In genomic region chr10:30928742-30929141, GRCh38 we compare ENCODE assay signal across 12 cellular contexts.
DNase-seq lines count a peak whose midpoint lies in the region; ATAC-seq and TF ChIP-seq lines count a peak whose summit lies in the region.
"Had no signal": no experiment of that assay in that cellular context is flagged by ENCODE, and none has a peak within 500 bp of the region (broad histone marks: within the 10 kb centered on the region; RNA-seq: fewer than 3 reads in every experiment).

No MANE protein-coding gene starts in this region.

- POLR2A ChIA-PET in CD8-positive, alpha-beta memory T cell (lab: Charles Lee) = no interaction called here
- POLR2A ChIA-PET in activated CD8-positive, alpha-beta T cell treated with anti-CD3 and anti-CD28 coated beads, Interleukin-2, amount 10 ng/mL, durations not matched to agents 7 days and 5 days (lab: Charles Lee) = interaction anchor here (0.7 to 1.1 kb wide), 2 partner anchors 103 to 746 kb away, joined by 3 read pairs; partner anchors contain the start of gene ZNF438

- no peak overlapping the region for H2AFZ ChIP-seq in GM23338

- H3K4me2 ChIP-seq in GM23338 = no peak overlapping the region
- H3K4me2 ChIP-seq: BLaER1 had no signal

- H3K9me3 ChIP-seq in CD8-positive, alpha-beta memory T cell (ENCODE audit: low read length) = peaks cover 6% of the 10 kb centered on the region

- H3K27ac Mint-ChIP-seq in CD8-positive, alpha-beta memory T cell = peak overlapping the region in 5 of 8 donors; percentile 28 to 79 (median 38)
- peak overlapping the region; percentile 81 for H3K27ac Mint-ChIP-seq in activated CD8-positive, alpha-beta T cell treated with anti-CD3 and anti-CD28 coated beads, Interleukin-2, amount 10 ng/mL, durations not matched to agents 7 days and 5 days
- H3K27ac Mint-ChIP-seq in GM23338 = no peak overlapping the region

- no peaks in the 10 kb centered on the region for H3F3A ChIP-seq in GM23338 (replicated peaks; ENCODE audit: low read depth)

- H3K79me2 ChIP-seq in GM23338 (replicated peaks; ENCODE audit: insufficient read depth) = no peaks in the 10 kb centered on the region

- no peak overlapping the region for H3K27ac ChIP-seq in CD8-positive, alpha-beta memory T cell (ENCODE audit: low read depth, low read length)
- no peak overlapping the region for H3K27ac ChIP-seq in GM23338 (ENCODE audit: low read depth)
- H3K27ac ChIP-seq: BLaER1 had no signal

- ATAC-seq in GM19025 (IDR thresholded peaks at IDR 0.05; ENCODE audit: low read depth, unreplicated experiment) (peak; percentile 91), HG02852 (IDR thresholded peaks at IDR 0.05; ENCODE audit: unreplicated experiment) (peak; percentile 81), left lobe of liver (no peak), GM23338 (no peak)
- ATAC-seq in activated CD8-positive, alpha-beta T cell treated with anti-CD3 and anti-CD28 coated beads, Interleukin-2, amount 10 ng/mL, durations not matched to agents 7 days and 5 days = peak; percentile 27
- no peak for ATAC-seq in activated CD4-positive, CD25-positive, alpha-beta regulatory T cell treated with anti-CD3 and anti-CD28 coated beads, Interleukin-2, amount 50 U/mL, for 24 hours

- no peaks in the 10 kb centered on the region for H3K4me1 ChIP-seq in CD8-positive, alpha-beta memory T cell (ENCODE audit: insufficient read depth, low read length)
- H3K4me1 ChIP-seq in GM23338 (ENCODE audit: insufficient read depth) = no peaks in the 10 kb centered on the region
- H3K4me1 ChIP-seq: BLaER1 had no signal

- H3K4me1 Mint-ChIP-seq in CD8-positive, alpha-beta memory T cell = peaks cover 10 to 11% (median 11%) of the 10 kb centered on the region in 3 donors
- peaks cover 14% of the 10 kb centered on the region for H3K4me1 Mint-ChIP-seq in activated CD8-positive, alpha-beta T cell treated with anti-CD3 and anti-CD28 coated beads, Interleukin-2, amount 10 ng/mL, durations not matched to agents 7 days and 5 days (ENCODE audit: low read depth)
- no peaks in the 10 kb centered on the region; the same call in 2 of the 3 replicates for H3K4me1 Mint-ChIP-seq in GM23338

- peak in 1 of 5 donors; percentile 5 for DNase-seq in CD8-positive, alpha-beta memory T cell
- DNase-seq in activated CD8-positive, alpha-beta T cell treated with anti-CD3 and anti-CD28 coated beads, Interleukin-2, amount 10 ng/mL, durations not matched to agents 7 days and 5 days = no peak
- DNase-seq in left lobe of liver (ENCODE audit: low spot score) (no peak), GM23338 (ENCODE audit: low spot score) (no peak), GM03348 (ENCODE audit: low spot score) (no peak)
- DNase-seq: activated effector memory CD4-positive, alpha-beta T cell treated with Interleukin-2 at 50 U/mL for 16 hours; Kasumi-1; NCI-H2171 had no signal

- CTCF ChIA-PET in CD8-positive, alpha-beta memory T cell (lab: Charles Lee) = no interaction called here
- CTCF ChIA-PET in activated CD8-positive, alpha-beta T cell treated with anti-CD3 and anti-CD28 coated beads, Interleukin-2, amount 10 ng/mL, durations not matched to agents 7 days and 5 days (lab: Charles Lee) = interaction anchor here (1.2 kb wide), 1 partner anchor 144 kb away, joined by 3 read pairs; no protein-coding TSS in a partner anchor

- H3K9me3 Mint-ChIP-seq in CD8-positive, alpha-beta memory T cell = peaks cover 12 to 18% (median 17%) of the 10 kb centered on the region in 5 donors
- peaks cover 16% of the 10 kb centered on the region for H3K9me3 Mint-ChIP-seq in activated CD8-positive, alpha-beta T cell treated with anti-CD3 and anti-CD28 coated beads, Interleukin-2, amount 10 ng/mL, durations not matched to agents 7 days and 5 days (ENCODE audit: insufficient read depth)
- peaks cover 38% of the 10 kb centered on the region for H3K9me3 Mint-ChIP-seq in GM23338

- TF ChIP-seq CTCF in GM23338 (conservative IDR thresholded peaks at IDR 0.05; ENCODE audit: low read depth in 2 of 2) = no peak

- no peaks in the 10 kb centered on the region for H3K36me3 ChIP-seq in CD8-positive, alpha-beta memory T cell (ENCODE audit: insufficient read depth, low read length)
- H3K36me3 ChIP-seq in GM23338 (ENCODE audit: insufficient read depth) = 0 out of 2 replicates have a peak, but pooled peaks cover 6% of the 10 kb centered on the region

- H3K4me3 Mint-ChIP-seq in CD8-positive, alpha-beta memory T cell = peak overlapping the region in 6 of 7 donors; percentile 45 to 74 (median 64)
- peak overlapping the region; percentile 64 for H3K4me3 Mint-ChIP-seq in activated CD8-positive, alpha-beta T cell treated with anti-CD3 and anti-CD28 coated beads, Interleukin-2, amount 10 ng/mL, durations not matched to agents 7 days and 5 days
- no peak overlapping the region for H3K4me3 Mint-ChIP-seq in GM23338

- H4K20me1 ChIP-seq in GM23338 (replicated peaks; ENCODE audit: insufficient read depth) = no peaks in the 10 kb centered on the region
- H4K20me1 ChIP-seq: BLaER1 had no signal

- H3K4me3 ChIP-seq in CD8-positive, alpha-beta memory T cell (ENCODE audit: low read length) = no peak overlapping the region
- H3K4me3 ChIP-seq in GM23338 = no peak overlapping the region
- H3K4me3 ChIP-seq: BLaER1 had no signal

- no peaks in the 10 kb centered on the region for H3K27me3 ChIP-seq in CD8-positive, alpha-beta memory T cell (ENCODE audit: insufficient read depth, low read length, poor library complexity, severe bottlenecking)
- no peaks in the 10 kb centered on the region for H3K27me3 ChIP-seq in GM23338 (ENCODE audit: insufficient read depth)
- H3K27me3 ChIP-seq: BLaER1 had no signal

- H3K9me2 ChIP-seq in GM23338 (ENCODE audit: insufficient read depth) = peaks cover 5% of the 10 kb centered on the region; the same call in 1 of the 2 replicates

- H3K27me3 Mint-ChIP-seq in CD8-positive, alpha-beta memory T cell = no peaks in the 10 kb centered on the region
- no peaks in the 10 kb centered on the region for H3K27me3 Mint-ChIP-seq in activated CD8-positive, alpha-beta T cell treated with anti-CD3 and anti-CD28 coated beads, Interleukin-2, amount 10 ng/mL, durations not matched to agents 7 days and 5 days (ENCODE audit: low read depth)
- H3K27me3 Mint-ChIP-seq in GM23338 (ENCODE audit: insufficient read depth, low read depth, poor library complexity) = no peaks in the 10 kb centered on the region

- peaks cover 25 to 46% (median 33%) of the 10 kb centered on the region in 3 donors for H3K36me3 Mint-ChIP-seq in CD8-positive, alpha-beta memory T cell
- peaks cover 16% of the 10 kb centered on the region for H3K36me3 Mint-ChIP-seq in activated CD8-positive, alpha-beta T cell treated with anti-CD3 and anti-CD28 coated beads, Interleukin-2, amount 10 ng/mL, durations not matched to agents 7 days and 5 days (ENCODE audit: low read depth)
- H3K36me3 Mint-ChIP-seq in GM23338 (ENCODE audit: low read depth) = peaks cover 42% of the 10 kb centered on the region

TF ChIP-seq in GM23338, 12 proteins besides CTCF, POLR2A, EP300 and RAD21:
- TF ChIP-seq STAT1 (IDR thresholded peaks at IDR 0.05; ENCODE audit: unreplicated experiment) = no peak
- no peak for TF ChIP-seq POLR2AphosphoS5 (IDR thresholded peaks at IDR 0.05; ENCODE audit: low read depth)
- no peak for TF ChIP-seq ZNF331 (CRISPR knock-in tag; IDR thresholded peaks at IDR 0.05; ENCODE audit: low read depth)
- TF ChIP-seq REST (IDR thresholded peaks at IDR 0.05; ENCODE audit: unreplicated experiment) = no peak
- TF ChIP-seq CREB1 (CRISPR knock-in tag; IDR thresholded peaks at IDR 0.05; ENCODE audit: low read depth) = no peak
- no peak for TF ChIP-seq NANOG (IDR thresholded peaks at IDR 0.05; ENCODE audit: borderline replicate concordance)
- no peak for TF ChIP-seq EZH2phosphoT487 (IDR thresholded peaks at IDR 0.05; ENCODE audit: unreplicated experiment)
- TF ChIP-seq ETS1 (IDR thresholded peaks at IDR 0.05) = no peak

Comparison
In these comparisons a context has a peak if more than half of its experiments do, and no peak if none do; other contexts are left out.
1. ATAC-seq: peak in GM19025 (single experiment), HG02852 (single experiment) and activated CD8-positive, alpha-beta T cell treated with anti-CD3 and anti-CD28 coated beads, Interleukin-2, amount 10 ng/mL, durations not matched to agents 7 days and 5 days (single experiment); none in left lobe of liver (single experiment), GM23338 (single experiment) and activated CD4-positive, CD25-positive, alpha-beta regulatory T cell treated with anti-CD3 and anti-CD28 coated beads, Interleukin-2, amount 50 U/mL, for 24 hours (0 of 2).